ENCODE assay signal across 29 cellular contexts in the genomic region with DNA sequence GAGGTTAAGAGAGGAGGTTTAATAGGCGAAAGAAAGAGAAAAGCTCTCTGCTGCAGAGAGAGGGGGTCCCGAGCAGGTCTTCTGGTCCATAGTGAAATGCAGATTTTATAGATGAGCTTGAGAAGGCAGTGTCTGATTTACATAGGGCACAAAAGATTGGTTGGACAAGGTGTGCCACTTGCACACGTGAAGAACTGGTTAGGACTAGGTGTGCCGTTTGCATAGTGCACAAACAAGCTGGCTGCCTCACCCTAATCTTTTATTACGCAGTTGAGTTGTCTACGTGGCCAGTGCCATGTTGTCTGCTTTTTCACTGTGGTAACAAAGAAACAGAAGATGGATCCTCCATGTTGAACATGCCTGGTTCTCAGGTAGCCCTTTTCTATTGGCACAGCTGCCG.
"Had no signal": no experiment of that assay in that cellular context is flagged by ENCODE, and none has a peak within 500 bp of the region (broad histone marks: within the 10 kb centered on the region; RNA-seq: fewer than 3 reads in every experiment).

No MANE protein-coding gene starts in this region.

- DNase-seq: activated B cell treated with CpG ODN at 0.5 μM for 24 hours; activated CD4-positive, alpha-beta T cell treated with anti-CD3 and anti-CD28 coated beads for 36 hours; activated CD4-positive, alpha-beta T cell treated with anti-CD3 and anti-CD28 coated beads, Interleukin-2, amount 50 U/mL, for 4 hours; activated CD8-positive, alpha-beta memory T cell treated with anti-CD3 and anti-CD28 coated beads for 24 hours; activated CD8-positive, alpha-beta memory T cell treated with anti-CD3 and anti-CD28 coated beads, Interleukin-2, amount 50 U/mL, for 4 hours; activated T-cell treated with anti-CD3 and anti-CD28 coated beads, Interleukin-2, amount 50 U/mL, for 24 hours; adrenal gland; brain microvascular endothelial cell; caudate nucleus; dermis blood vessel endothelial cell; effector CD8-positive, alpha-beta T cell; glutamatergic neuron; immature natural killer cell; left ventricle myocardium superior; mammary epithelial cell; natural killer cell; retina; sigmoid colon; stimulated activated CD4-positive, alpha-beta T cell treated with anti-CD3 and anti-CD28 coated beads, Interleukin-15, amount 100 ng/mL, for 24 hours; stomach; uterus had no signal

- H3K4me1 ChIP-seq: adrenal gland, ascending aorta, sigmoid colon, stomach, suprapubic skin, tibial nerve, uterus had no signal

- H3K4me3 ChIP-seq: adrenal gland, ascending aorta, hepatocyte, sigmoid colon, smooth muscle cell, stomach, suprapubic skin, tibial nerve, uterus had no signal

- H3K9me3 ChIP-seq: adrenal gland, ascending aorta, sigmoid colon, stomach, suprapubic skin, tibial nerve, uterus had no signal

- H3K36me3 ChIP-seq: adrenal gland, ascending aorta, brain microvascular endothelial cell, sigmoid colon, stomach, suprapubic skin, tibial nerve, uterus had no signal

- ATAC-seq: activated CD4-positive, alpha-beta T cell treated with anti-CD3 and anti-CD28 coated beads for 36 hours; activated naive CD4-positive, alpha-beta T cell treated with anti-CD3 and anti-CD28 coated beads, Interleukin-2, amount 50 U/mL, for 72 hours; activated T-helper 17 cell treated with anti-CD3 and anti-CD28 coated beads, Interleukin-2, amount 50 U/mL, for 72 hours; left ventricle myocardium superior; natural killer cell; stimulated activated memory B cell treated with anti-CD40 and anti-IgM and Interleukin-4, amounts not matched to agents 10 μg/mL and 1 μg/mL and 100 μg/mL, for 72 hours had no signal

- H3K27ac ChIP-seq: adrenal gland, ascending aorta, brain microvascular endothelial cell, hepatocyte, sigmoid colon, stomach, suprapubic skin, tibial nerve, uterus had no signal

- H3K27me3 ChIP-seq: adrenal gland, ascending aorta, brain microvascular endothelial cell, hepatocyte, sigmoid colon, stomach, suprapubic skin, tibial nerve, uterus had no signal
